9 cellular contexts compared by ENCODE assay signal in the genomic region with DNA sequence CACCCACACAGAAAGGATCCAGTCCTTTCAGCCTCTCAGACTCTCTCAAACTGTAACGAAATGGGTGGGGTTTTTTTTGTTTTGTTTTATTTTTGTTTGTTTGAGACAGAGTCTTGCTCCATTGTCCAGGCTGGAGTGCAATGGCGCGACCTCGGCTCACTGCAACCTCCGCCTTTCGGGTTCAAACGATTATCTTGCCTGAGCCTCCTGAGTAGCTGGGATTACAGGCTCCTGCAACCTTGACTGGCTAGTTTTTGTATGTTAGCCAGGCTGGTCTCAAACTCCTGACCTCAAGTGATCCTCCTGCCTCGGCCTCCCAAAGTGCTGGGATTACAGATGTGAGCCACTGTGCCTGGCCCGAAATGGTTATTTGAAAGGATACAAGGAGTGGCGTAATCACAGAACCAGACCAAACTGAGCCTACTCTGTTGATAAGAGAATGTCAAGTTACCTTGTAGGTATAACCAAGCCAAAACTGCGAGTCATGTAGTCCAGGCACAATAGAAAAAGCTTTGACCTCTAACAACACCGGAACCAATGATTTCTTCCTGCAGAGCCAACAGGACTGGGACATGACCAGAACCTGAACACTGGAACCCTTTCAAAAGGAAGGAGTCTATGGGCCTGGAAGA.
DNase-seq lines count a peak whose midpoint lies in the region; ATAC-seq and TF ChIP-seq lines count a peak whose summit lies in the region.
"Had no signal": no experiment of that assay in that cellular context is flagged by ENCODE, and none has a peak within 500 bp of the region (broad histone marks: within the 10 kb centered on the region; RNA-seq: fewer than 3 reads in every experiment).

No MANE protein-coding gene starts in this region.

- DNase-seq in GM23248, result no peak
- no peak for DNase-seq in ascending aorta (ENCODE audit: low spot score in 2 of 2)
- peak; percentile 73 for DNase-seq in mesenteric fat pad (ENCODE audit: low spot score)
- DNase-seq in SK-N-DZ (ENCODE audit: low spot score), result no peak
- no peak for DNase-seq in GM13977 (ENCODE audit: low spot score)

- no peak overlapping the region for H3K4me3 ChIP-seq in ACC112 (ENCODE audit: low read depth, low read length)
- no peak overlapping the region for H3K4me3 ChIP-seq in GM23248
- peak overlapping the region in 1 of 2 donors; percentile 16 for H3K4me3 ChIP-seq in ascending aorta
- H3K4me3 ChIP-seq: HAP-1 had no signal

- TF ChIP-seq CTCF in ascending aorta (IDR thresholded peaks at IDR 0.05) (no peak), GM13977 (IDR thresholded peaks at IDR 0.05; ENCODE audit: extremely low read depth, insufficient read depth, missing control alignments) (no peak)

- H2AFZ ChIP-seq in ACC112 (ENCODE audit: low read length, unreplicated experiment) (peak overlapping the region; percentile 53), GM23248 (0 out of 2 replicates have a peak overlapping the region, but pooled peaks have one; percentile 32)

- H4K20me1 ChIP-seq in GM23248 (ENCODE audit: insufficient read depth), result no peaks in the 10 kb centered on the region

- H3K79me2 ChIP-seq in ACC112 (ENCODE audit: control insufficient read depth, insufficient read depth, low read length, unreplicated experiment) (no peaks in the 10 kb centered on the region), GM23248 (ENCODE audit: insufficient read depth) (no peaks in the 10 kb centered on the region)

- WGBS in GM23248 (ENCODE audit: low coverage in 1 of 2, low lambda C conversion rate in 2 of 2, missing lambda C conversion rate in 2 of 2), 2 experiments, result 84 to 85% methylated on average over 12 of the region's 12 CpGs

- ATAC-seq in HG03378 (IDR thresholded peaks at IDR 0.05; ENCODE audit: unreplicated experiment) (no peak), HG02759 (IDR thresholded peaks at IDR 0.05; ENCODE audit: unreplicated experiment) (no peak)

- no peak overlapping the region for H3K9ac ChIP-seq in GM23248

- no peak overlapping the region for H3K27ac ChIP-seq in ACC112 (ENCODE audit: low read depth, low read length)
- H3K27ac ChIP-seq in GM23248, result no peak overlapping the region
- H3K27ac ChIP-seq in ascending aorta, result peak overlapping the region; percentile 61 to 72

- H3K36me3 ChIP-seq in ACC112 (ENCODE audit: insufficient read depth, low read length) (no peaks in the 10 kb centered on the region), GM23248 (ENCODE audit: low read depth) (no peaks in the 10 kb centered on the region), ascending aorta (no peaks in the 10 kb centered on the region)
- H3K36me3 ChIP-seq: HAP-1 had no signal

- in situ Hi-C loops in GM23248 (cut with MboI), result no loop called here
- in situ Hi-C loops in GM13977 (cut with MboI; ENCODE audit: low pct_unique_long_range_greater_than_20kb, low sequenced_read_pairs, unreplicated experiment), result no loop called here

- H3K4me2 ChIP-seq in GM23248 (ENCODE audit: unreplicated experiment), result no peak overlapping the region

- no peaks in the 10 kb centered on the region for H3F3A ChIP-seq in GM23248 (ENCODE audit: insufficient read depth)

- H3K27me3 ChIP-seq in ACC112 (ENCODE audit: insufficient read depth, low read length) (no peaks in the 10 kb centered on the region), GM23248 (replicated peaks; ENCODE audit: insufficient read depth) (0 out of 2 replicates have a peak, but pooled peaks cover 5% of the 10 kb centered on the region), ascending aorta (no peaks in the 10 kb centered on the region)

- intact Hi-C loops in ascending aorta (cut with DNase I), result loop anchor here (1.0 to 5.0 kb wide), 4 partner anchors 64 to 147 kb away; a partner anchor contains a TSS

- no peaks in the 10 kb centered on the region for H3K9me3 ChIP-seq in GM23248 (ENCODE audit: low read depth)
- no peaks in the 10 kb centered on the region for H3K9me3 ChIP-seq in ascending aorta
- H3K9me3 ChIP-seq: HAP-1 had no signal

- H3K4me1 ChIP-seq in ACC112 (ENCODE audit: control insufficient read depth, insufficient read depth, low read length, unreplicated experiment), result peaks cover 7% of the 10 kb centered on the region
- H3K4me1 ChIP-seq in GM23248 (ENCODE audit: insufficient read depth), result no peaks in the 10 kb centered on the region
- peaks cover 5 to 32% of the 10 kb centered on the region in 2 donors for H3K4me1 ChIP-seq in ascending aorta

- no peaks in the 10 kb centered on the region for H3K9me2 ChIP-seq in GM23248 (ENCODE audit: insufficient read depth)

Comparison
In these comparisons a context has a peak if more than half of its experiments do, and no peak if none do; other contexts are left out.
1. H3K27ac ChIP-seq: peak in ascending aorta (2 of 2); none in ACC112 (single experiment) and GM23248 (single experiment).